1 cellular context compared by ENCODE assay signal in the genomic region with DNA sequence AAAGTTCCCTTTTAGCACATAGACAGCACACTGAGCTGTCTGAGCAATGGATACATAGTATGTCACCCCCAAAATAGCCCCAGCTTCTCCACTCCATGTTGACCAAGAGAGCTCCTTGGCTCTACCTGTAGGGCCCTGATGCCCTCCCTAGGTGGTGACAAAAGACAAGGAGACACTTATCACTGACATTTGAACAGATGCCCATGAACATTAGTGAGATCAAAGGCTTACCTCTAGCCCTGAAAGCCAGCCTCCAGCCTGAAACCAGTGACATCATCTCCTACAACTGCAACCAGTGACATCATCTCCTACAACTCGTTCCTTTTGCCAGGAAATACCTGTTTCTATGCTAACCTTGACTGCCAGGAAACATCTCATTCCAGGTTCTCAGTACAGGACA.
TF ChIP-seq lines count a peak whose summit lies in the region.

No MANE protein-coding gene starts in this region.

TF ChIP-seq in H1, 55 proteins besides CTCF, POLR2A, EP300 and RAD21:
- TF ChIP-seq SIN3A (conservative IDR thresholded peaks at IDR 0.05 in 1 of 2, IDR thresholded peaks at IDR 0.05 in 1 of 2; ENCODE audit: low read depth in 1 of 2, low read length in 2 of 2) (no peak), CHD1 (IDR thresholded peaks at IDR 0.05; ENCODE audit: low read depth, low read length) (no peak), SP4 (IDR thresholded peaks at IDR 0.05; ENCODE audit: low read length) (no peak), YY1 (IDR thresholded peaks at IDR 0.05; ENCODE audit: low read depth, low read length) (no peak), CREB1 (IDR thresholded peaks at IDR 0.05) (no peak), ASH2L (IDR thresholded peaks at IDR 0.05; ENCODE audit: low read length) (no peak)
- TF ChIP-seq, protein P1, sequence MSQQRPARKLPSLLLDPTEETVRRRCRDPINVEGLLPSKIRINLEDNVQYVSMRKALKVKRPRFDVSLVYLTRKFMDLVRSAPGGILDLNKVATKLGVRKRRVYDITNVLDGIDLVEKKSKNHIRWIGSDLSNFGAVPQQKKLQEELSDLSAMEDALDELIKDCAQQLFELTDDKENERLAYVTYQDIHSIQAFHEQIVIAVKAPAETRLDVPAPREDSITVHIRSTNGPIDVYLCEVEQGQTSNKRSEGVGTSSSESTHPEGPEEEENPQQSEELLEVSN (IDR thresholded peaks at IDR 0.05): no peak
